ENCODE assay signal across 8 cellular contexts in the genomic region with DNA sequence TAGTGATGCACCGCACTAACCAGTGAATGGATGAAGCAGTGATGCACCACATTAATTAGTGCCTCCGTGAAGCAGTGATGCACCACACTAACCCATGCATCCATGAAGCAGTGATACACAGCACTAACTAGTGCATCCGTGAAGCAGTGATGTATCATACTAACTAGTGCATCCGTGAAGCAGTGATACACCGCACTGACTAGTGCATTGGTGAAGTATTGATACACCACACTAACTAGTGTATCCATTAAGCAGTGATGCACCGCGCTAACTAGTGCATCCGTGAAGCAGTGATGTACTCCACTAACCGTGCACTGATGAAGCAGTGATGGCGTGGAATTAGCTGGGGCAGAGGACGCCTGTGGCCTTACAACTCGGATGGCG.
DNase-seq lines count a peak whose midpoint lies in the region; ATAC-seq and TF ChIP-seq lines count a peak whose summit lies in the region.

No MANE protein-coding gene starts in this region.

- H3K27me3 ChIP-seq in WERI-Rb-1 (ENCODE audit: insufficient read depth, low read depth, severe bottlenecking) (no peaks in the 10 kb centered on the region), suprapubic skin (peaks cover 26% of the 10 kb centered on the region)

- TF ChIP-seq POLR2A in suprapubic skin (IDR thresholded peaks at IDR 0.05) = no peak

- H3K4me3 ChIP-seq in WERI-Rb-1 (ENCODE audit: low read depth, low read length) (no peak overlapping the region), suprapubic skin (peak overlapping the region; percentile 52)

- DNase-seq in activated T-cell treated with anti-CD3 and anti-CD28 coated beads, Interleukin-2, amount 50 U/mL, for 72 hours = no peak
- DNase-seq in activated T-cell treated with anti-CD3 and anti-CD28 coated beads for 4 hours = no peak
- no peak for DNase-seq in WERI-Rb-1
- DNase-seq in immature natural killer cell = no peak
- peak in 1 of 2 donors; percentile 43 for DNase-seq in suprapubic skin (ENCODE audit: low spot score in 2 of 2)
- DNase-seq in HCEC 1CT = no peak
- DNase-seq in superior temporal gyrus (ENCODE audit: extremely low spot score) = no peak

- H3K4me3 Mint-ChIP-seq in activated T-cell treated with anti-CD3 and anti-CD28 coated beads, Interleukin-2, amount 50 U/mL, for 72 hours = peak overlapping the region; percentile 56 to 61
- H3K4me3 Mint-ChIP-seq in immature natural killer cell = peak overlapping the region in 4 of 5 donors; percentile 42 to 68 (median 52)

- TF ChIP-seq EP300 in suprapubic skin (IDR thresholded peaks at IDR 0.05) = no peak

- WGBS in suprapubic skin = 63% methylated on average over 9 of the region's 13 CpGs

- no peaks in the 10 kb centered on the region for H3K36me3 Mint-ChIP-seq in activated T-cell treated with anti-CD3 and anti-CD28 coated beads, Interleukin-2, amount 50 U/mL, for 72 hours (ENCODE audit: insufficient read depth in 2 of 2)
- H3K36me3 Mint-ChIP-seq in immature natural killer cell = peaks cover 0 to 3% (median 0%) of the 10 kb centered on the region in 3 donors

- no peaks in the 10 kb centered on the region for H3K9me3 Mint-ChIP-seq in activated T-cell treated with anti-CD3 and anti-CD28 coated beads, Interleukin-2, amount 50 U/mL, for 72 hours
- no peaks in the 10 kb centered on the region for H3K9me3 Mint-ChIP-seq in immature natural killer cell

- H3K4me1 ChIP-seq in suprapubic skin = peaks cover 10% of the 10 kb centered on the region

- H3K36me3 ChIP-seq in WERI-Rb-1 = no peaks in the 10 kb centered on the region; the same call in 1 of the 2 replicates
- H3K36me3 ChIP-seq in suprapubic skin = no peaks in the 10 kb centered on the region

- no peak overlapping the region for H3K27ac Mint-ChIP-seq in activated T-cell treated with anti-CD3 and anti-CD28 coated beads, Interleukin-2, amount 50 U/mL, for 72 hours
- H3K27ac Mint-ChIP-seq in immature natural killer cell = no peak overlapping the region

- H3K9me3 ChIP-seq in WERI-Rb-1 (ENCODE audit: severe bottlenecking) (no peaks in the 10 kb centered on the region), suprapubic skin (no peaks in the 10 kb centered on the region)

- TF ChIP-seq CTCF in WERI-Rb-1 (IDR thresholded peaks at IDR 0.05; ENCODE audit: low read depth, low read length) (no peak), suprapubic skin (IDR thresholded peaks at IDR 0.05) (no peak)

- H3K27me3 Mint-ChIP-seq in activated T-cell treated with anti-CD3 and anti-CD28 coated beads, Interleukin-2, amount 50 U/mL, for 72 hours (ENCODE audit: low read depth) = peaks cover 10% of the 10 kb centered on the region
- H3K27me3 Mint-ChIP-seq in immature natural killer cell (ENCODE audit: low read depth in 3 of 3) = peaks cover 11 to 26% (median 12%) of the 10 kb centered on the region in 3 donors

- ATAC-seq in activated T-cell treated with anti-CD3 and anti-CD28 coated beads, Interleukin-2, amount 50 U/mL, for 72 hours (replicated peaks in 1 of 2) = no peak
- no peak for ATAC-seq in HG03159 (IDR thresholded peaks at IDR 0.05; ENCODE audit: unreplicated experiment)

- H3K27ac ChIP-seq in WERI-Rb-1 (peak overlapping the region; percentile 98), suprapubic skin (no peak overlapping the region)

- H3K4me1 Mint-ChIP-seq in activated T-cell treated with anti-CD3 and anti-CD28 coated beads, Interleukin-2, amount 50 U/mL, for 72 hours (ENCODE audit: low read depth) = peaks cover 6% of the 10 kb centered on the region
- H3K4me1 Mint-ChIP-seq in immature natural killer cell = peaks cover 4 to 6% of the 10 kb centered on the region in 2 donors
